ENCODE assay signal across 22 cellular contexts in genomic region chr2:162184362-162184761, GRCh38. TPM values are rescaled to one million over a fixed set of nuclear protein-coding genes. Genes with fewer than 3 reads are reported as not detected.
"Had no signal": no experiment of that assay in that cellular context is flagged by ENCODE, and none has a peak within 500 bp of the region (broad histone marks: within the 10 kb centered on the region; RNA-seq: fewer than 3 reads in every experiment).

No MANE protein-coding gene starts in this region.

- H3K27me3 ChIP-seq: adrenal gland, breast epithelium, suprapubic skin, vagina had no signal

- H3K4me3 Mint-ChIP-seq: activated naive CD4-positive, alpha-beta T cell treated with anti-CD3 and anti-CD28 coated beads, Interleukin-2, amount 50 U/mL, for 24 hours; natural killer cell treated with Interleukin-12 subunit alpha and Interleukin-12 subunit beta and Interleukin-15 and Interleukin-18, amount 100 ng/mL, for 72 hours; T-helper 2 cell treated with Interferon-gamma antibody and Interleukin-4, amounts not matched to agents 5 μg/mL and 100 μg/mL, for 36 hours had no signal

- H3K27ac ChIP-seq: adrenal gland, breast epithelium, lower lobe of right lung, suprapubic skin, vagina had no signal

- H3K4me3 ChIP-seq: adrenal gland, breast epithelium, lower lobe of right lung, suprapubic skin, vagina had no signal

- H3K4me1 Mint-ChIP-seq: activated naive CD4-positive, alpha-beta T cell treated with anti-CD3 and anti-CD28 coated beads, Interleukin-2, amount 50 U/mL, for 24 hours had no signal

- H3K36me3 ChIP-seq: adrenal gland, breast epithelium, lower lobe of right lung, suprapubic skin, vagina had no signal

- DNase-seq: activated CD4-positive, alpha-beta T cell treated with anti-CD3 and anti-CD28 coated beads, Interleukin-2, amount 50 U/mL, for 4 hours; activated gamma-delta T cell; adrenal gland; dermis blood vessel endothelial cell; hippocampal formation; islet precursor cell; lower lobe of right lung; retina; stimulated activated CD4-positive, alpha-beta T cell treated with anti-CD3 and anti-CD28 coated beads, Interleukin-12 subunit alpha, Interleukin-12 subunit beta, amount 100 ng/mL, for 4 hours; stimulated activated CD4-positive, alpha-beta T cell treated with anti-CD3 and anti-CD28 coated beads, Interleukin-1b, Interleukin-23, amount 100 ng/mL, for 48 hours; stimulated activated CD8-positive, alpha-beta memory T cell treated with anti-CD3 and anti-CD28 coated beads, Interleukin-4, amount 100 ng/mL, for 48 hours; stimulated activated naive CD4-positive, alpha-beta T cell treated with Interleukin-2 at 50 U/mL for 16 hours; trophoblast cell had no signal

- H3K4me1 ChIP-seq: adrenal gland, breast epithelium, lower lobe of right lung, suprapubic skin, vagina had no signal

- H3K9me3 ChIP-seq: adrenal gland, breast epithelium, lower lobe of right lung, suprapubic skin, vagina had no signal

- ATAC-seq: lower lobe of right lung; natural killer cell treated with Interleukin-12 subunit alpha and Interleukin-12 subunit beta and Interleukin-15 and Interleukin-18, amount 100 ng/mL, for 72 hours had no signal

- H3K27ac Mint-ChIP-seq: activated naive CD4-positive, alpha-beta T cell treated with anti-CD3 and anti-CD28 coated beads, Interleukin-2, amount 50 U/mL, for 24 hours; natural killer cell treated with Interleukin-12 subunit alpha and Interleukin-12 subunit beta and Interleukin-15 and Interleukin-18, amount 100 ng/mL, for 72 hours; T-helper 2 cell treated with Interferon-gamma antibody and Interleukin-4, amounts not matched to agents 5 μg/mL and 100 μg/mL, for 36 hours had no signal

- H3K9me3 Mint-ChIP-seq: activated naive CD4-positive, alpha-beta T cell treated with anti-CD3 and anti-CD28 coated beads, Interleukin-2, amount 50 U/mL, for 24 hours; natural killer cell treated with Interleukin-12 subunit alpha and Interleukin-12 subunit beta and Interleukin-15 and Interleukin-18, amount 100 ng/mL, for 72 hours; T-helper 2 cell treated with Interferon-gamma antibody and Interleukin-4, amounts not matched to agents 5 μg/mL and 100 μg/mL, for 36 hours had no signal

- H3K36me3 Mint-ChIP-seq: activated naive CD4-positive, alpha-beta T cell treated with anti-CD3 and anti-CD28 coated beads, Interleukin-2, amount 50 U/mL, for 24 hours; natural killer cell treated with Interleukin-12 subunit alpha and Interleukin-12 subunit beta and Interleukin-15 and Interleukin-18, amount 100 ng/mL, for 72 hours had no signal

RNA-seq across cellular contexts. Expression of gene GCG, which starts 32.3 kb away (rescaled TPM):
- total RNA-seq: adrenal gland; astrocyte; breast epithelium; dermis blood vessel endothelial cell; lower lobe of right lung; mesenteric fat pad; natural killer cell treated with Interleukin-12 subunit alpha and Interleukin-12 subunit beta and Interleukin-15 and Interleukin-18, amount 100 ng/mL, for 72 hours; posterior vena cava; suprapubic skin; vagina had no signal

RNA-seq across cellular contexts. Expression of gene FAP, which starts 58.9 kb away (rescaled TPM):
- total RNA-seq: natural killer cell treated with Interleukin-12 subunit alpha and Interleukin-12 subunit beta and Interleukin-15 and Interleukin-18, amount 100 ng/mL, for 72 hours had no signal
